In genomic region chr7:69684955-69685631, GRCh38 we compare ENCODE assay signal across 1 cellular context.
TF ChIP-seq lines count a peak whose summit lies in the region.

No MANE protein-coding gene starts in this region.

TF ChIP-seq in GM12878, 131 proteins besides CTCF, POLR2A, EP300 and RAD21 (continued from another document):
- TF ChIP-seq, protein P1, sequence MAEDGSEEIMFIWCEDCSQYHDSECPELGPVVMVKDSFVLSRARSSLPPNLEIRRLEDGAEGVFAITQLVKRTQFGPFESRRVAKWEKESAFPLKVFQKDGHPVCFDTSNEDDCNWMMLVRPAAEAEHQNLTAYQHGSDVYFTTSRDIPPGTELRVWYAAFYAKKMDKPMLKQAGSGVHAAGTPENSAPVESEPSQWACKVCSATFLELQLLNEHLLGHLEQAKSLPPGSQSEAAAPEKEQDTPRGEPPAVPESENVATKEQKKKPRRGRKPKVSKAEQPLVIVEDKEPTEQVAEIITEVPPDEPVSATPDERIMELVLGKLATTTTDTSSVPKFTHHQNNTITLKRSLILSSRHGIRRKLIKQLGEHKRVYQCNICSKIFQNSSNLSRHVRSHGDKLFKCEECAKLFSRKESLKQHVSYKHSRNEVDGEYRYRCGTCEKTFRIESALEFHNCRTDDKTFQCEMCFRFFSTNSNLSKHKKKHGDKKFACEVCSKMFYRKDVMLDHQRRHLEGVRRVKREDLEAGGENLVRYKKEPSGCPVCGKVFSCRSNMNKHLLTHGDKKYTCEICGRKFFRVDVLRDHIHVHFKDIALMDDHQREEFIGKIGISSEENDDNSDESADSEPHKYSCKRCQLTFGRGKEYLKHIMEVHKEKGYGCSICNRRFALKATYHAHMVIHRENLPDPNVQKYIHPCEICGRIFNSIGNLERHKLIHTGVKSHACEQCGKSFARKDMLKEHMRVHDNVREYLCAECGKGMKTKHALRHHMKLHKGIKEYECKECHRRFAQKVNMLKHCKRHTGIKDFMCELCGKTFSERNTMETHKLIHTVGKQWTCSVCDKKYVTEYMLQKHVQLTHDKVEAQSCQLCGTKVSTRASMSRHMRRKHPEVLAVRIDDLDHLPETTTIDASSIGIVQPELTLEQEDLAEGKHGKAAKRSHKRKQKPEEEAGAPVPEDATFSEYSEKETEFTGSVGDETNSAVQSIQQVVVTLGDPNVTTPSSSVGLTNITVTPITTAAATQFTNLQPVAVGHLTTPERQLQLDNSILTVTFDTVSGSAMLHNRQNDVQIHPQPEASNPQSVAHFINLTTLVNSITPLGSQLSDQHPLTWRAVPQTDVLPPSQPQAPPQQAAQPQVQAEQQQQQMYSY (CRISPR knock-in tag; IDR thresholded peaks at IDR 0.05): no peak
- TF ChIP-seq MYB (IDR thresholded peaks at IDR 0.05; ENCODE audit: borderline replicate concordance, low read depth, low read length): peak; percentile 59; the same call in 1 of the 2 replicates
- TF ChIP-seq EGR1 (IDR thresholded peaks at IDR 0.05; ENCODE audit: borderline replicate concordance in 1 of 2, low read depth in 2 of 2, low read length in 2 of 2): no peak
- no peak for TF ChIP-seq HSF1 (IDR thresholded peaks at IDR 0.05; ENCODE audit: low read depth, low read length)
- TF ChIP-seq IRF4 (IDR thresholded peaks at IDR 0.05; ENCODE audit: low read depth, low read length): no peak
